Comparison of ENCODE assay signal across 1 cellular context in the genomic region with DNA sequence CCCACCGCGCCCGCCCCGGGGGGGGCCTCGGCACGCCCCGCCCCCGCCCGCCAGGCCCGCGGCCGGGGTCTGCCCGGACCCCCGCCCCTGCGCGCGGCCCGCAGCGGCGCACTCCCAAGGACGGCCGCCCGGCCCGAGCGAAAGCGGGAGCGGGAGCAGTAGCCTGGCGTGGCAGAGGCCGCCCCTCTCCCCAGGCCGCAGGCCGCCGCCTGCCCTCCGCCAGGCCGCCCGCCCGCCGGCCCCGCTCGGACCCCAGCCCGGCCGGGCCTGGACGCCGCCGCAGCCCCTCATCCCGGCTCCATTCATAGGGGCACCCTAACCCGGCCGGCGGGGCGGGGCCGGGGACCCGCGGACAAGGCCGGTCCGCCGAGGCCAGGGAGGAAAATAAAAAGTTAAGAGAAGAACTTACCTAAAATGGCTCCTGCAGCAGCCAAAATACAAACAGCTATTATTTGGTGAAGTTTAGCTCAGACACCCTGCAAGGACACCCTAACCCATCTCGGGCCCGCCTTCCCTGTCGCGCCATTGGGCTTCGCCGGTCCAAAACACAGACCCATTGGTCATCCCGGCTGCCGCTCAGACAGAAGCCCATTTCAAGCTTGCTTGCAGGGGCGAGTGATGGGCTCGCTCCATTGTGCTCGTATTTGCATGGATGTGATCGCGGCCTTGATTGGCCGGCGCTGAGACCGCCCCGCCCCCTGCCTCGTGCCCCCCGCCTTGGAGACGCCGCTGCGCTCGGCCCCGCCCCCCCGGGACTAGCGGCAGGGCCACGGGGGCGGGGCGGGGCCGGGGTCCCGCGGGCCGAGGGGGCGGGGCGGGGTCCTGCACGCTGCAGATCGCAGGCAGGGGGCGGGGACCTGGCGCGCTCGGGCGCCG.
A peak's percentile ranks its signal among the peaks of the same experiment; 100 is the strongest.
TF ChIP-seq lines count a peak whose summit lies in the region.

CHD6 (minus strand) TSS at position 447 of the 876 bp plus-strand sequence. CDS start 67,040 bp downstream, outside the sequence.

TF ChIP-seq in K562, 482 proteins besides CTCF, POLR2A, EP300 and RAD21 (continued from another document):
- TF ChIP-seq, protein P1, sequence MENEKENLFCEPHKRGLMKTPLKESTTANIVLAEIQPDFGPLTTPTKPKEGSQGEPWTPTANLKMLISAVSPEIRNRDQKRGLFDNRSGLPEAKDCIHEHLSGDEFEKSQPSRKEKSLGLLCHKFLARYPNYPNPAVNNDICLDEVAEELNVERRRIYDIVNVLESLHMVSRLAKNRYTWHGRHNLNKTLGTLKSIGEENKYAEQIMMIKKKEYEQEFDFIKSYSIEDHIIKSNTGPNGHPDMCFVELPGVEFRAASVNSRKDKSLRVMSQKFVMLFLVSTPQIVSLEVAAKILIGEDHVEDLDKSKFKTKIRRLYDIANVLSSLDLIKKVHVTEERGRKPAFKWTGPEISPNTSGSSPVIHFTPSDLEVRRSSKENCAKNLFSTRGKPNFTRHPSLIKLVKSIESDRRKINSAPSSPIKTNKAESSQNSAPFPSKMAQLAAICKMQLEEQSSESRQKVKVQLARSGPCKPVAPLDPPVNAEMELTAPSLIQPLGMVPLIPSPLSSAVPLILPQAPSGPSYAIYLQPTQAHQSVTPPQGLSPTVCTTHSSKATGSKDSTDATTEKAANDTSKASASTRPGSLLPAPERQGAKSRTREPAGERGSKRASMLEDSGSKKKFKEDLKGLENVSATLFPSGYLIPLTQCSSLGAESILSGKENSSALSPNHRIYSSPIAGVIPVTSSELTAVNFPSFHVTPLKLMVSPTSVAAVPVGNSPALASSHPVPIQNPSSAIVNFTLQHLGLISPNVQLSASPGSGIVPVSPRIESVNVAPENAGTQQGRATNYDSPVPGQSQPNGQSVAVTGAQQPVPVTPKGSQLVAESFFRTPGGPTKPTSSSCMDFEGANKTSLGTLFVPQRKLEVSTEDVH (IDR thresholded peaks at IDR 0.05; ENCODE audit: low read depth, partially characterized antibody), result no peak
- TF ChIP-seq, protein P2, sequence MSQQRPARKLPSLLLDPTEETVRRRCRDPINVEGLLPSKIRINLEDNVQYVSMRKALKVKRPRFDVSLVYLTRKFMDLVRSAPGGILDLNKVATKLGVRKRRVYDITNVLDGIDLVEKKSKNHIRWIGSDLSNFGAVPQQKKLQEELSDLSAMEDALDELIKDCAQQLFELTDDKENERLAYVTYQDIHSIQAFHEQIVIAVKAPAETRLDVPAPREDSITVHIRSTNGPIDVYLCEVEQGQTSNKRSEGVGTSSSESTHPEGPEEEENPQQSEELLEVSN (IDR thresholded peaks at IDR 0.05; ENCODE audit: borderline replicate concordance in 1 of 2, extremely low read depth in 1 of 2, insufficient read depth in 1 of 2, insufficient read length in 1 of 2, low read depth in 1 of 2, low read length in 1 of 2, poor library complexity in 1 of 2, severe bottlenecking in 1 of 2), result peak in 1 of 2 experiments; percentile 54
- TF ChIP-seq ZNF3 (CRISPR knock-in tag; IDR thresholded peaks at IDR 0.05), result no peak
- TF ChIP-seq ZNF696 (CRISPR knock-in tag; conservative IDR thresholded peaks at IDR 0.05), result no peak
- TF ChIP-seq NEUROD1 (IDR thresholded peaks at IDR 0.05; ENCODE audit: borderline replicate concordance, low read depth, low read length, partially characterized antibody), result peak; percentile 98
- no peak for TF ChIP-seq CBX8 (IDR thresholded peaks at IDR 0.05; ENCODE audit: borderline replicate concordance, extremely low read depth, low read depth, low read length, poor library complexity, severe bottlenecking)
- TF ChIP-seq RAD51 (IDR thresholded peaks at IDR 0.05; ENCODE audit: borderline replicate concordance, low read depth), result no peak
- TF ChIP-seq CEBPZ (IDR thresholded peaks at IDR 0.05; ENCODE audit: borderline replicate concordance, low read depth, low read length), result peak; percentile 42; the same call in 1 of the 2 replicates
- TF ChIP-seq TARDBP (IDR thresholded peaks at IDR 0.05), result no peak
- no peak for TF ChIP-seq ZEB2 (IDR thresholded peaks at IDR 0.05)
- no peak for TF ChIP-seq POLR2AphosphoS2 (IDR thresholded peaks at IDR 0.05; ENCODE audit: low read length)
- no peak for TF ChIP-seq GATA2 (CRISPR knock-in tag; IDR thresholded peaks at IDR 0.05)
- 0 out of 2 replicates have a peak, but pooled peaks have one; percentile 45 for TF ChIP-seq TCF7L2 (IDR thresholded peaks at IDR 0.05; ENCODE audit: low read depth, low read length)
- TF ChIP-seq ZFX (CRISPR knock-in tag; IDR thresholded peaks at IDR 0.05), result peak; percentile 60; the same call in 1 of the 2 replicates
- peak; percentile 83 for TF ChIP-seq RBBP5 (IDR thresholded peaks at IDR 0.05; ENCODE audit: borderline replicate concordance, insufficient read depth, low read length, poor library complexity, severe bottlenecking)
- no peak for TF ChIP-seq HEY1 (CRISPR knock-in tag; IDR thresholded peaks at IDR 0.05; ENCODE audit: borderline replicate concordance)
- peak in 2 of 3 experiments; percentile 48 to 73 for TF ChIP-seq YY1 (IDR thresholded peaks at IDR 0.05; ENCODE audit: borderline replicate concordance in 1 of 3, control insufficient read depth in 1 of 3, extremely low read depth in 1 of 3, insufficient read depth in 3 of 3, insufficient read length in 1 of 3, insufficient replicate concordance in 2 of 3, low read depth in 1 of 3, low read length in 2 of 3)
- no peak for TF ChIP-seq PTBP1 (IDR thresholded peaks at IDR 0.05; ENCODE audit: low read depth, low read length)
- TF ChIP-seq PHF8 (IDR thresholded peaks at IDR 0.05; ENCODE audit: borderline replicate concordance, low read length), result peak; percentile 62; the same call in 1 of the 2 replicates
- no peak for TF ChIP-seq ARID1B (IDR thresholded peaks at IDR 0.05)
- no peak for TF ChIP-seq CBFB (CRISPR knock-in tag; IDR thresholded peaks at IDR 0.05)
- no peak for TF ChIP-seq ATF1 (CRISPR knock-in tag; IDR thresholded peaks at IDR 0.05)
- peak; percentile 69 for TF ChIP-seq ATF1 (tag; IDR thresholded peaks at IDR 0.05)
- no peak for TF ChIP-seq ZNF445 (CRISPR knock-in tag; IDR thresholded peaks at IDR 0.05; ENCODE audit: low read depth)
- TF ChIP-seq PBX2 (CRISPR knock-in tag; IDR thresholded peaks at IDR 0.05; ENCODE audit: low read depth), result peak; percentile 98
- peak; percentile 100 for TF ChIP-seq PBX2 (tag; conservative IDR thresholded peaks at IDR 0.05; ENCODE audit: low read depth)
- TF ChIP-seq SMARCE1 (IDR thresholded peaks at IDR 0.05), result no peak
- TF ChIP-seq TBL1XR1 (IDR thresholded peaks at IDR 0.05; ENCODE audit: low read length in 2 of 2), result peak in 1 of 2 experiments; percentile 47; a peak in 2 of 4 replicates
- peak; percentile 33 to 81; a peak in 3 of 4 replicates for TF ChIP-seq FOXK2 (conservative IDR thresholded peaks at IDR 0.05 in 1 of 2, IDR thresholded peaks at IDR 0.05 in 1 of 2; ENCODE audit: low read depth in 2 of 2)
- no peak for TF ChIP-seq KLF10 (CRISPR knock-in tag; IDR thresholded peaks at IDR 0.05)
- no peak for TF ChIP-seq LARP7 (IDR thresholded peaks at IDR 0.05)
